22 cellular contexts compared by ENCODE assay signal in genomic region chr12:50642755-50643154, GRCh38.
DNase-seq lines count a peak whose midpoint lies in the region; ATAC-seq and TF ChIP-seq lines count a peak whose summit lies in the region.
"Had no signal": no experiment of that assay in that cellular context is flagged by ENCODE, and none has a peak within 500 bp of the region (broad histone marks: within the 10 kb centered on the region; RNA-seq: fewer than 3 reads in every experiment).

No MANE protein-coding gene starts in this region.

- peaks cover 11% of the 10 kb centered on the region for H3K27me3 Mint-ChIP-seq in GM23338 (ENCODE audit: insufficient read depth, low read depth, poor library complexity)
- no peaks in the 10 kb centered on the region for H3K27me3 Mint-ChIP-seq in mesothelial cell of epicardium (ENCODE audit: low read depth)
- H3K27me3 Mint-ChIP-seq: activated naive CD4-positive, alpha-beta T cell treated with anti-CD3 and anti-CD28 coated beads, Interleukin-2, amount 10 ng/mL, durations not matched to agents 7 days and 5 days had no signal

- no peak overlapping the region for H3K4me2 ChIP-seq in GM23338

- H3K27me3 ChIP-seq in GM23338 (ENCODE audit: insufficient read depth), result no peaks in the 10 kb centered on the region
- H3K27me3 ChIP-seq: gastroesophageal sphincter, SJSA1, stomach had no signal

- no peak overlapping the region for H3K4me3 Mint-ChIP-seq in GM23338
- no peak overlapping the region for H3K4me3 Mint-ChIP-seq in mesothelial cell of epicardium
- H3K4me3 Mint-ChIP-seq: activated naive CD4-positive, alpha-beta T cell treated with anti-CD3 and anti-CD28 coated beads, Interleukin-2, amount 10 ng/mL, durations not matched to agents 7 days and 5 days; natural killer cell had no signal

- no peaks in the 10 kb centered on the region for H3K9me2 ChIP-seq in GM23338 (ENCODE audit: insufficient read depth)

- peak overlapping the region; percentile 5; the same call in 1 of the 2 replicates for H3K27ac ChIP-seq in GM23338 (ENCODE audit: low read depth)
- peak overlapping the region; percentile 59 for H3K27ac ChIP-seq in caudate nucleus (ENCODE audit: low read depth, low read length)
- H3K27ac ChIP-seq: gastroesophageal sphincter, HL-60, lower lobe of right lung, stomach had no signal

- TF ChIP-seq CTCF in GM23338 (conservative IDR thresholded peaks at IDR 0.05; ENCODE audit: low read depth in 2 of 2) (no peak), mesothelial cell of epicardium (IDR thresholded peaks at IDR 0.05; ENCODE audit: unreplicated experiment) (no peak)

- H3K9me3 Mint-ChIP-seq in GM23338, result no peaks in the 10 kb centered on the region
- H3K9me3 Mint-ChIP-seq in mesothelial cell of epicardium, result no peaks in the 10 kb centered on the region
- H3K9me3 Mint-ChIP-seq: activated naive CD4-positive, alpha-beta T cell treated with anti-CD3 and anti-CD28 coated beads, Interleukin-2, amount 10 ng/mL, durations not matched to agents 7 days and 5 days; natural killer cell had no signal

- H3K27ac Mint-ChIP-seq in GM23338 (peak overlapping the region; percentile 1), mesothelial cell of epicardium (peak overlapping the region; percentile 84)
- H3K27ac Mint-ChIP-seq: activated naive CD4-positive, alpha-beta T cell treated with anti-CD3 and anti-CD28 coated beads, Interleukin-2, amount 10 ng/mL, durations not matched to agents 7 days and 5 days; natural killer cell had no signal

- peaks cover 7% of the 10 kb centered on the region for H3K4me1 Mint-ChIP-seq in GM23338
- H3K4me1 Mint-ChIP-seq in mesothelial cell of epicardium, result peaks cover 30% of the 10 kb centered on the region

- no peaks in the 10 kb centered on the region for H3K4me1 ChIP-seq in GM23338 (ENCODE audit: insufficient read depth)

- H3F3A ChIP-seq in GM23338 (replicated peaks; ENCODE audit: low read depth), result no peaks in the 10 kb centered on the region

- no peak overlapping the region for H2AFZ ChIP-seq in GM23338

- ATAC-seq in GM23338, result peak; percentile 42; the same call in 2 of the 3 replicates
- ATAC-seq: gastroesophageal sphincter, lower lobe of right lung, natural killer cell had no signal

- H3K79me2 ChIP-seq in GM23338 (replicated peaks; ENCODE audit: insufficient read depth), result no peaks in the 10 kb centered on the region

- no peaks in the 10 kb centered on the region for H3K36me3 ChIP-seq in GM23338 (ENCODE audit: insufficient read depth)

- H3K36me3 Mint-ChIP-seq in GM23338 (ENCODE audit: low read depth) (peaks cover 12% of the 10 kb centered on the region), mesothelial cell of epicardium (no peaks in the 10 kb centered on the region)
- H3K36me3 Mint-ChIP-seq: natural killer cell had no signal

- DNase-seq in GM23338 (ENCODE audit: low spot score) (peak; percentile 20), NCI-H2107 treated with DMSO at 0.1 percent for 48 hours (lab: John Stamatoyannopoulos, UW; ENCODE audit: unreplicated experiment) (peak; percentile 89), caudate nucleus (lab: John Stamatoyannopoulos, UW) (peak in 1 of 61 donors; percentile 22), mesothelial cell of epicardium (ENCODE audit: low spot score in 2 of 2, unreplicated experiment in 2 of 2) (no peak), nucleus accumbens (lab: John Stamatoyannopoulos, UW) (no peak), CD1c-positive myeloid dendritic cell (ENCODE audit: extremely low spot score) (no peak), GM03348 (ENCODE audit: low spot score) (no peak)
- no peak for DNase-seq in activated CD8-positive, alpha-beta memory T cell treated with anti-CD3 and anti-CD28 coated beads for 24 hours
- DNase-seq: activated CD4-positive, alpha-beta T cell treated with anti-CD3 and anti-CD28 coated beads for 48 hours; activated naive CD4-positive, alpha-beta T cell treated with anti-CD3 and anti-CD28 coated beads, Interleukin-2, amount 10 ng/mL, durations not matched to agents 7 days and 5 days; AML-193; effector CD8-positive, alpha-beta T cell; KG1; lower lobe of right lung; natural killer cell; NCI-H187 treated with DMSO at 0.1 percent for 48 hours; psoas muscle; stomach; T1000 had no signal

- no peaks in the 10 kb centered on the region for H4K20me1 ChIP-seq in GM23338 (replicated peaks; ENCODE audit: insufficient read depth)

- H3K4me3 ChIP-seq in GM23338, result no peak overlapping the region
- H3K4me3 ChIP-seq: gastroesophageal sphincter, lower lobe of right lung, psoas muscle, SJSA1, stomach had no signal

TF ChIP-seq in GM23338, 12 proteins besides CTCF, POLR2A, EP300 and RAD21:
- no peak for TF ChIP-seq ETS1 (IDR thresholded peaks at IDR 0.05)
TF ChIP-seq in GM23338: peak in this region for 0.

Comparison
In these comparisons a context has a peak if more than half of its experiments do, and no peak if none do; other contexts are left out.
1. DNase-seq: peak in GM23338 (single experiment) and NCI-H2107 treated with DMSO at 0.1 percent for 48 hours (single experiment); none in mesothelial cell of epicardium (0 of 2), activated CD8-positive, alpha-beta memory T cell treated with anti-CD3 and anti-CD28 coated beads for 24 hours (single experiment), nucleus accumbens (0 of 56), CD1c-positive myeloid dendritic cell (single experiment) and GM03348 (single experiment).